In genomic region chr2:172307800-172308199, GRCh38 we compare ENCODE assay signal across 11 cellular contexts.
DNase-seq lines count a peak whose midpoint lies in the region; ATAC-seq and TF ChIP-seq lines count a peak whose summit lies in the region.
"Had no signal": no experiment of that assay in that cellular context is flagged by ENCODE, and none has a peak within 500 bp of the region (broad histone marks: within the 10 kb centered on the region; RNA-seq: fewer than 3 reads in every experiment).

No MANE protein-coding gene starts in this region.

- peaks cover 8% of the 10 kb centered on the region for H3K27me3 Mint-ChIP-seq in endothelial cell (ENCODE audit: unreplicated experiment)

- no peak for ATAC-seq in HG02623 (IDR thresholded peaks at IDR 0.05; ENCODE audit: unreplicated experiment)
- ATAC-seq: activated T-cell treated with anti-CD3 and anti-CD28 coated beads, Interleukin-2, amount 50 U/mL, for 72 hours had no signal

- peaks cover 3% of the 10 kb centered on the region for H3K36me3 Mint-ChIP-seq in endothelial cell (ENCODE audit: low read depth, unreplicated experiment)

- TF ChIP-seq CTCF in endothelial cell (IDR thresholded peaks at IDR 0.05; ENCODE audit: unreplicated experiment), result no peak

- no peaks in the 10 kb centered on the region for H3K9me3 Mint-ChIP-seq in endothelial cell (ENCODE audit: unreplicated experiment)
- H3K9me3 Mint-ChIP-seq: activated T-cell treated with anti-CD3 and anti-CD28 coated beads, Interleukin-2, amount 50 U/mL, for 72 hours had no signal

- DNase-seq in EH (ENCODE audit: low read depth) (peak; percentile 27), NCI-H510A treated with DMSO at 0.1 percent for 48 hours (lab: John Stamatoyannopoulos, UW) (peak; percentile 41), endothelial cell (ENCODE audit: low spot score) (peak; percentile 12), mucosa of gallbladder (ENCODE audit: low spot score) (peak; percentile 43), CD1c-positive myeloid dendritic cell (ENCODE audit: extremely low spot score) (no peak), DMS114 treated with DMSO at 0.1 percent for 48 hours (lab: John Stamatoyannopoulos, UW; ENCODE audit: unreplicated experiment) (no peak), NK-92 (lab: John Stamatoyannopoulos, UW; ENCODE audit: unreplicated experiment) (no peak)
- DNase-seq: activated T-cell treated with anti-CD3 and anti-CD28 coated beads, Interleukin-2, amount 50 U/mL, for 72 hours; DND-41; foreskin fibroblast had no signal

- H3K4me3 Mint-ChIP-seq in endothelial cell (ENCODE audit: unreplicated experiment), result no peak overlapping the region
- H3K4me3 Mint-ChIP-seq: activated T-cell treated with anti-CD3 and anti-CD28 coated beads, Interleukin-2, amount 50 U/mL, for 72 hours had no signal

- peak overlapping the region; percentile 74 for H3K27ac Mint-ChIP-seq in endothelial cell (ENCODE audit: unreplicated experiment)
- H3K27ac Mint-ChIP-seq: activated T-cell treated with anti-CD3 and anti-CD28 coated beads, Interleukin-2, amount 50 U/mL, for 72 hours had no signal

- peaks cover 28% of the 10 kb centered on the region for H3K4me1 Mint-ChIP-seq in endothelial cell (ENCODE audit: unreplicated experiment)

Comparison
In these comparisons a context has a peak if more than half of its experiments do, and no peak if none do; other contexts are left out.
1. DNase-seq: peak in EH (single experiment), NCI-H510A treated with DMSO at 0.1 percent for 48 hours (single experiment), endothelial cell (single experiment) and mucosa of gallbladder (single experiment); none in CD1c-positive myeloid dendritic cell (single experiment), DMS114 treated with DMSO at 0.1 percent for 48 hours (single experiment) and NK-92 (single experiment).